In the genomic region with DNA sequence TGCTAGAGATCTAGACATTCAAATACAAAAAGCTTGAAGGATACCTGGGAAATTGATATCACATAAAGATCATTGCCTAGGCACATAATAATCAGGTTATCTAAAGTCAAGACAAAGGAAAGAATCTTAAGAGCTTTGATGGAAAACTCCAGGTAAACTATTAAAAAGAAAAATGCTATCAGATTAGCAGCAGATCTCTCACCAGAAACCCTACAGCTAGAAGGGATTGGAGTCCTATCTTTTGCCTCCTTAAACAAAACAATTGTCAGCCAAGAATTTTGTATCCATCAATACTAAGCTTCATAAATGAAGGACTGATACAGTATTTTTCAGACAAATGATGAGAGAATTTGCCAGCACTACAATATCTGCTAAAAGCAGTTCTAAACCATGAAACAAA, we compare ENCODE assay signal across 24 cellular contexts.
"Had no signal": no experiment of that assay in that cellular context is flagged by ENCODE, and none has a peak within 500 bp of the region (broad histone marks: within the 10 kb centered on the region; RNA-seq: fewer than 3 reads in every experiment).

No MANE protein-coding gene starts in this region.

- ATAC-seq: effector memory CD8-positive, alpha-beta T cell; esophagus mucosa; foreskin keratinocyte; gastrocnemius medialis; gastroesophageal sphincter; heart left ventricle; heart right ventricle had no signal

- H3K4me3 Mint-ChIP-seq: dendritic cell treated with granulocyte-macrophage colony-stimulating factor and Interleukin-4, amounts not matched to agents 40 ng/mL and 50 ng/mL, for 4 days; effector memory CD8-positive, alpha-beta T cell had no signal

- H3K9me3 ChIP-seq: colonic mucosa, gastrocnemius medialis had no signal

- H3K27ac ChIP-seq: colonic mucosa, coronary artery, dorsolateral prefrontal cortex, epithelial cell of prostate, esophagus muscularis mucosa, esophagus squamous epithelium, foreskin keratinocyte, gastrocnemius medialis, gastroesophageal sphincter, heart left ventricle, heart right ventricle had no signal

- H3K27ac Mint-ChIP-seq: dendritic cell treated with granulocyte-macrophage colony-stimulating factor and Interleukin-4, amounts not matched to agents 40 ng/mL and 50 ng/mL, for 4 days; effector memory CD8-positive, alpha-beta T cell had no signal

- H3K36me3 ChIP-seq: colonic mucosa, esophagus muscularis mucosa, esophagus squamous epithelium, gastrocnemius medialis, gastroesophageal sphincter, heart left ventricle, heart right ventricle had no signal

- H3K27me3 ChIP-seq: colonic mucosa, dorsolateral prefrontal cortex, esophagus muscularis mucosa, esophagus squamous epithelium, foreskin keratinocyte, gastrocnemius medialis, gastroesophageal sphincter, heart left ventricle, heart right ventricle had no signal

- H3K4me1 ChIP-seq: colonic mucosa, esophagus muscularis mucosa, esophagus squamous epithelium, foreskin keratinocyte, gastrocnemius medialis, gastroesophageal sphincter, heart left ventricle, heart right ventricle had no signal

- H3K27me3 Mint-ChIP-seq: dendritic cell treated with granulocyte-macrophage colony-stimulating factor and Interleukin-4, amounts not matched to agents 40 ng/mL and 50 ng/mL, for 4 days; effector memory CD8-positive, alpha-beta T cell had no signal

- H3K4me3 ChIP-seq: colonic mucosa, coronary artery, dorsolateral prefrontal cortex, esophagus muscularis mucosa, esophagus squamous epithelium, gastrocnemius medialis, gastroesophageal sphincter, heart left ventricle, heart right ventricle had no signal

- DNase-seq: colonic mucosa; cortex of kidney; dermis blood vessel endothelial cell; dorsolateral prefrontal cortex; effector CD4-positive, alpha-beta T cell; effector CD8-positive, alpha-beta T cell; effector memory CD4-positive, alpha-beta T cell; effector memory CD8-positive, alpha-beta T cell; erythroblast; esophagus squamous epithelium; foreskin fibroblast; foreskin keratinocyte; foreskin melanocyte; gastrocnemius medialis; glutamatergic neuron; head of caudate nucleus; heart left ventricle; heart right ventricle had no signal
